Comparison of ENCODE assay signal across 2 cellular contexts in the genomic region with DNA sequence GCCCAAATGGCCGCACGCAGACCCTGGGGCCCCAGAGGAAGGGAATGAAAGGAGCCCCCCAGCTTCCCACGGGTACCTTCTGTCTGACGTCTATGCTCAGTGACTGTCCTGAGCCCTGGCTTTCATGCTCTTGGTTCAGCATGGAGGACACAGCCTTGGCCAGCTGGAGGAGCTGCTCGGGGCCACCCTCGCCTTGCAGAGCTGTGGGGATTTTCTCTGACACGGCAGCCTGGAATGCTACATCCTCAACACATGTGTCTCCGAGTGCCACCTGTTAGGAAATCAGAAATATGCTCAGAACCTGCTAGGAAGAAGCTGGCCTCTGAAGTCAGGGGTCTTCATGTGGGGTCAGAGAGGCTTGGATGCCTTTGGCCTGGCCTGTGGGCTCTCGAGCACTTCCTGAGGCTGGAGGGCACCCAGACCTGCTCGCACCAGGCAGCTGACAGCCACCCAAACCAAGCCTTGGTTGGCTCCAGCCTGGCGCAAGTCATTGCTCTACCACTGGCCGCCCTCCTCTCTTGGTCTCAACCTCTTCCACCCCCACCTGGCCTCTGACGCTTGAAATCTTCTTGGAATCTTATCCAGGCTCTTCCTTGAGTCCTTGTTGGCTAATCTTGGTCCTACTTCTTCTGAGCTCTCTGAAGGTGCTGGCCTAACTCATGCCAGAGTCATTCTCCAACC.
TF ChIP-seq lines count a peak whose summit lies in the region.

No MANE protein-coding gene starts in this region.

TF ChIP-seq in A549, 52 proteins besides CTCF, POLR2A, EP300 and RAD21 (continued from another document):
- TF ChIP-seq, protein P1, sequence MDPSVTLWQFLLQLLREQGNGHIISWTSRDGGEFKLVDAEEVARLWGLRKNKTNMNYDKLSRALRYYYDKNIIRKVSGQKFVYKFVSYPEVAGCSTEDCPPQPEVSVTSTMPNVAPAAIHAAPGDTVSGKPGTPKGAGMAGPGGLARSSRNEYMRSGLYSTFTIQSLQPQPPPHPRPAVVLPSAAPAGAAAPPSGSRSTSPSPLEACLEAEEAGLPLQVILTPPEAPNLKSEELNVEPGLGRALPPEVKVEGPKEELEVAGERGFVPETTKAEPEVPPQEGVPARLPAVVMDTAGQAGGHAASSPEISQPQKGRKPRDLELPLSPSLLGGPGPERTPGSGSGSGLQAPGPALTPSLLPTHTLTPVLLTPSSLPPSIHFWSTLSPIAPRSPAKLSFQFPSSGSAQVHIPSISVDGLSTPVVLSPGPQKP (IDR thresholded peaks at IDR 0.05; ENCODE audit: low read depth, low read length): no peak
- TF ChIP-seq ZC3H11A (IDR thresholded peaks at IDR 0.05) (no peak), MYC (IDR thresholded peaks at IDR 0.05; ENCODE audit: borderline replicate concordance, low read length) (no peak), NR3C1 (IDR thresholded peaks at IDR 0.05) (no peak)
- TF ChIP-seq, protein P2, sequence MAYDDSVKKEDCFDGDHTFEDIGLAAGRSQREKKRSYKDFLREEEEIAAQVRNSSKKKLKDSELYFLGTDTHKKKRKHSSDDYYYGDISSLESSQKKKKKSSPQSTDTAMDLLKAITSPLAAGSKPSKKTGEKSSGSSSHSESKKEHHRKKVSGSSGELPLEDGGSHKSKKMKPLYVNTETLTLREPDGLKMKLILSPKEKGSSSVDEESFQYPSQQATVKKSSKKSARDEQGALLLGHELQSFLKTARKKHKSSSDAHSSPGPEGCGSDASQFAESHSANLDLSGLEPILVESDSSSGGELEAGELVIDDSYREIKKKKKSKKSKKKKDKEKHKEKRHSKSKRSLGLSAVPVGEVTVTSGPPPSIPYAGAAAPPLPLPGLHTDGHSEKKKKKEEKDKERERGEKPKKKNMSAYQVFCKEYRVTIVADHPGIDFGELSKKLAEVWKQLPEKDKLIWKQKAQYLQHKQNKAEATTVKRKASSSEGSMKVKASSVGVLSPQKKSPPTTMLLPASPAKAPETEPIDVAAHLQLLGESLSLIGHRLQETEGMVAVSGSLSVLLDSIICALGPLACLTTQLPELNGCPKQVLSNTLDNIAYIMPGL (CRISPR knock-in tag; IDR thresholded peaks at IDR 0.05; ENCODE audit: borderline replicate concordance): no peak

TF ChIP-seq in HCT116, 20 proteins besides CTCF, POLR2A, EP300 and RAD21 (continued from another document):
- TF ChIP-seq, protein P3, sequence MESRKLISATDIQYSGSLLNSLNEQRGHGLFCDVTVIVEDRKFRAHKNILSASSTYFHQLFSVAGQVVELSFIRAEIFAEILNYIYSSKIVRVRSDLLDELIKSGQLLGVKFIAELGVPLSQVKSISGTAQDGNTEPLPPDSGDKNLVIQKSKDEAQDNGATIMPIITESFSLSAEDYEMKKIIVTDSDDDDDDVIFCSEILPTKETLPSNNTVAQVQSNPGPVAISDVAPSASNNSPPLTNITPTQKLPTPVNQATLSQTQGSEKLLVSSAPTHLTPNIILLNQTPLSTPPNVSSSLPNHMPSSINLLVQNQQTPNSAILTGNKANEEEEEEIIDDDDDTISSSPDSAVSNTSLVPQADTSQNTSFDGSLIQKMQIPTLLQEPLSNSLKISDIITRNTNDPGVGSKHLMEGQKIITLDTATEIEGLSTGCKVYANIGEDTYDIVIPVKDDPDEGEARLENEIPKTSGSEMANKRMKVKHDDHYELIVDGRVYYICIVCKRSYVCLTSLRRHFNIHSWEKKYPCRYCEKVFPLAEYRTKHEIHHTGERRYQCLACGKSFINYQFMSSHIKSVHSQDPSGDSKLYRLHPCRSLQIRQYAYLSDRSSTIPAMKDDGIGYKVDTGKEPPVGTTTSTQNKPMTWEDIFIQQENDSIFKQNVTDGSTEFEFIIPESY (IDR thresholded peaks at IDR 0.05; ENCODE audit: extremely low read depth, insufficient replicate concordance, low read length): no peak
TF ChIP-seq in HCT116: peak in this region for 0.
